11 cellular contexts compared by ENCODE assay signal in the genomic region with DNA sequence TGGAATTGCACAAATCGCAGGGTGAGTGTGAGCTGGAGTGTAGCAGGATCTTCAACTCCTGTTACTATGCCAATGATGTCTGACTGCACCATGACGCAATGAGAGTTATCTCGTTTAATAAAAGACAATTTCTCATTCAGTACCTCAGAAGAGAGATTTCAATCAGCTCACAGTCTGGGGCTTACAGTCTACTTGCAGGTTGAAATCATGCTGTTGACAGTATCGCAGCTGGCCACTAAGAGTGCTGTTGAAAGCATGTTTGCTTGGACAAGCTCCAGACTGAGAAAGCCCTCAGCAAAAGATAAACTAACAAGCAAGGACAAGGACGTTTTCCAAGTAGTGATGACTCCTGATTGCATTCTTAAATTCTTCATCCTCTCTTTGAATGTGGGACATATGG.
DNase-seq lines count a peak whose midpoint lies in the region; ATAC-seq and TF ChIP-seq lines count a peak whose summit lies in the region.
"Had no signal": no experiment of that assay in that cellular context is flagged by ENCODE, and none has a peak within 500 bp of the region (broad histone marks: within the 10 kb centered on the region; RNA-seq: fewer than 3 reads in every experiment).

No MANE protein-coding gene starts in this region.

- H3K4me3 ChIP-seq in epithelial cell of esophagus (ENCODE audit: low read length) (no peak overlapping the region), testis (no peak overlapping the region)
- H3K4me3 ChIP-seq: prostate gland had no signal

- no peaks in the 10 kb centered on the region for H3K36me3 ChIP-seq in testis (ENCODE audit: low read depth, missing control alignments)
- H3K36me3 ChIP-seq: prostate gland had no signal

- DNase-seq in Right ventricle myocardium superior (no peak), Right ventricle myocardium inferior (ENCODE audit: missing footprints) (no peak), NCI-H748 treated with DMSO at 0.1 percent for 48 hours (lab: John Stamatoyannopoulos, UW) (peak; percentile 23), epithelial cell of esophagus (ENCODE audit: low read depth) (peak; percentile 2), testis (peak; percentile 34), HK-2 (ENCODE audit: unreplicated experiment) (no peak)
- DNase-seq in stimulated activated CD8-positive, alpha-beta memory T cell treated with anti-CD3 and anti-CD28 coated beads, Interleukin-4, amount 100 ng/mL, for 48 hours: no peak
- DNase-seq: activated effector memory CD4-positive, alpha-beta T cell treated with Interleukin-2 at 50 U/mL for 16 hours; effector CD4-positive, alpha-beta T cell had no signal

- TF ChIP-seq CTCF in epithelial cell of esophagus (IDR thresholded peaks at IDR 0.05; ENCODE audit: insufficient read depth, low read depth, low read length, missing control alignments): peak; percentile 11
- no peak for TF ChIP-seq CTCF in testis (IDR thresholded peaks at IDR 0.05)

- H3K4me1 ChIP-seq in testis: no peaks in the 10 kb centered on the region
- H3K4me1 ChIP-seq: prostate gland had no signal

- WGBS in testis, 2 donors: 45 to 49% methylated on average over 5 of the region's 5 CpGs

- intact Hi-C loops in Right ventricle myocardium superior (cut with DNase I) (no loop called here), Right ventricle myocardium inferior (cut with DNase I) (no loop called here), testis (cut with DNase I; ENCODE audit: low total_unique reads) (no loop called here)

- no peaks in the 10 kb centered on the region for H3K27me3 ChIP-seq in testis

- H3K9me3 ChIP-seq in testis: no peaks in the 10 kb centered on the region
- H3K9me3 ChIP-seq: prostate gland had no signal

- H3K27ac ChIP-seq in testis: no peak overlapping the region
- H3K27ac ChIP-seq: prostate gland had no signal

- no peak for TF ChIP-seq POLR2A in testis (IDR thresholded peaks at IDR 0.05)

- peak; percentile 48 for ATAC-seq in Right ventricle myocardium superior (ENCODE audit: poor library complexity)
- no peak for ATAC-seq in Right ventricle myocardium inferior
- ATAC-seq in HG02884 (IDR thresholded peaks at IDR 0.05; ENCODE audit: unreplicated experiment): no peak

Comparison
In these comparisons a context has a peak if more than half of its experiments do, and no peak if none do; other contexts are left out.
1. DNase-seq: peak in NCI-H748 treated with DMSO at 0.1 percent for 48 hours (single experiment), epithelial cell of esophagus (single experiment) and testis (single experiment); none in Right ventricle myocardium superior (single experiment), Right ventricle myocardium inferior (single experiment), stimulated activated CD8-positive, alpha-beta memory T cell treated with anti-CD3 and anti-CD28 coated beads, Interleukin-4, amount 100 ng/mL, for 48 hours (single experiment) and HK-2 (single experiment).